Comparison of ENCODE assay signal across 1 cellular context in genomic region chrX:12721042-12721441, GRCh38.
TF ChIP-seq lines count a peak whose summit lies in the region.

No MANE protein-coding gene starts in this region.

TF ChIP-seq in SK-N-SH, 30 proteins besides CTCF, POLR2A, EP300 and RAD21:
- TF ChIP-seq REST (IDR thresholded peaks at IDR 0.05; ENCODE audit: low read depth, low read length) (peak; percentile 93), ZBTB33 (IDR thresholded peaks at IDR 0.05; ENCODE audit: borderline replicate concordance, low read depth) (no peak)
